ENCODE assay signal across 9 cellular contexts in genomic region chr6:42103753-42104094, GRCh38. TPM values are rescaled to one million over a fixed set of nuclear protein-coding genes. Genes with fewer than 3 reads are reported as not detected.
DNase-seq lines count a peak whose midpoint lies in the region; ATAC-seq, FAIRE-seq and TF ChIP-seq lines count a peak whose summit lies in the region.
"Had no signal": no experiment of that assay in that cellular context is flagged by ENCODE, and none has a peak within 500 bp of the region (broad histone marks: within the 10 kb centered on the region; RNA-seq: fewer than 3 reads in every experiment).

No MANE protein-coding gene starts in this region.

- no peaks in the 10 kb centered on the region for H3K36me3 ChIP-seq in thoracic aorta

- CTCF ChIA-PET in activated CD4-positive, alpha-beta memory T cell treated with anti-CD3 and anti-CD28 coated beads for 36 hours (lab: Charles Lee): interaction anchor here (0.6 to 3.5 kb wide), 42 partner anchors 8 to 589 kb away, joined by 3 to 91 read pairs (median 5); partner anchors contain the start of genes MRPS10, TAF8 and USP49

- H3K9me3 ChIP-seq in iPS-18c (ENCODE audit: control insufficient read depth, insufficient read depth, low read length) (peaks cover 2% of the 10 kb centered on the region), thoracic aorta (no peaks in the 10 kb centered on the region)

- H3K27ac Mint-ChIP-seq in activated naive CD4-positive, alpha-beta T cell treated with anti-CD3 and anti-CD28 coated beads, Interleukin-2, amount 50 U/mL, for 24 hours: peak overlapping the region; percentile 35
- H3K27ac Mint-ChIP-seq in activated CD4-positive, alpha-beta memory T cell treated with anti-CD3 and anti-CD28 coated beads for 36 hours: peak overlapping the region; percentile 56

- H3K4me1 Mint-ChIP-seq in activated naive CD4-positive, alpha-beta T cell treated with anti-CD3 and anti-CD28 coated beads, Interleukin-2, amount 50 U/mL, for 24 hours: peaks cover 7% of the 10 kb centered on the region
- peaks cover 41% of the 10 kb centered on the region for H3K4me1 Mint-ChIP-seq in activated CD4-positive, alpha-beta memory T cell treated with anti-CD3 and anti-CD28 coated beads for 36 hours (ENCODE audit: low read depth)

- peaks cover 4 to 6% of the 10 kb centered on the region in 2 donors for H3K4me1 ChIP-seq in thoracic aorta (ENCODE audit: control insufficient read depth in 1 of 2, low read depth in 2 of 2)

- peak overlapping the region; percentile 70 for H3K4me3 Mint-ChIP-seq in activated naive CD4-positive, alpha-beta T cell treated with anti-CD3 and anti-CD28 coated beads, Interleukin-2, amount 50 U/mL, for 24 hours
- peak overlapping the region; percentile 65 for H3K4me3 Mint-ChIP-seq in activated CD4-positive, alpha-beta memory T cell treated with anti-CD3 and anti-CD28 coated beads for 36 hours

- no peak for DNase-seq in activated naive CD4-positive, alpha-beta T cell (lab: John Stamatoyannopoulos, UW)
- no peak for DNase-seq in activated CD4-positive, alpha-beta memory T cell treated with anti-CD3 and anti-CD28 coated beads for 36 hours
- DNase-seq in thoracic aorta (ENCODE audit: low spot score): no peak
- no peak for DNase-seq in NCI-H146 (lab: John Stamatoyannopoulos, UW)
- no peak for DNase-seq in urothelium cell line (ENCODE audit: low spot score)
- DNase-seq: GM23248 had no signal

- no peaks in the 10 kb centered on the region for H3K36me3 Mint-ChIP-seq in activated naive CD4-positive, alpha-beta T cell treated with anti-CD3 and anti-CD28 coated beads, Interleukin-2, amount 50 U/mL, for 24 hours
- no peaks in the 10 kb centered on the region for H3K36me3 Mint-ChIP-seq in activated CD4-positive, alpha-beta memory T cell treated with anti-CD3 and anti-CD28 coated beads for 36 hours

- no peaks in the 10 kb centered on the region for H3K27me3 Mint-ChIP-seq in activated naive CD4-positive, alpha-beta T cell treated with anti-CD3 and anti-CD28 coated beads, Interleukin-2, amount 50 U/mL, for 24 hours
- H3K27me3 Mint-ChIP-seq in activated CD4-positive, alpha-beta memory T cell treated with anti-CD3 and anti-CD28 coated beads for 36 hours: peaks cover 6% of the 10 kb centered on the region

- intact Hi-C loops in activated CD4-positive, alpha-beta memory T cell treated with anti-CD3 and anti-CD28 coated beads for 36 hours (cut with micrococcal nuclease): loop anchor here (1.0 to 5.0 kb wide), 3 partner anchors 28 to 459 kb away; partner anchors contain the start of genes PRICKLE4 and UBR2

- H3K27me3 ChIP-seq in thoracic aorta (replicated peaks; ENCODE audit: insufficient read depth): no peaks in the 10 kb centered on the region

- POLR2A ChIA-PET in activated CD4-positive, alpha-beta memory T cell treated with anti-CD3 and anti-CD28 coated beads for 36 hours (lab: Charles Lee): interaction anchor here (0.7 to 1.5 kb wide), 2 partner anchors 36 to 57 kb away, joined by 3 read pairs; no protein-coding TSS in a partner anchor

- no peak for ATAC-seq in thoracic aorta (ENCODE audit: insufficient number of reproducible peaks, low FRiP score, low read depth)
- no peak for ATAC-seq in HG03196 (IDR thresholded peaks at IDR 0.05; ENCODE audit: unreplicated experiment)

- TF ChIP-seq CTCF in thoracic aorta (IDR thresholded peaks at IDR 0.05): no peak

- no peak overlapping the region for H3K27ac ChIP-seq in thoracic aorta
- H3K27ac ChIP-seq: GM23248 had no signal

- H3K4me3 ChIP-seq in iPS-18c (ENCODE audit: insufficient read depth, low read depth, low read length): peak overlapping the region; percentile 57; the same call in 1 of the 2 replicates
- peak overlapping the region; percentile 66 for H3K4me3 ChIP-seq in thoracic aorta
- H3K4me3 ChIP-seq: GM23248 had no signal

- no peaks in the 10 kb centered on the region for H3K9me3 Mint-ChIP-seq in activated naive CD4-positive, alpha-beta T cell treated with anti-CD3 and anti-CD28 coated beads, Interleukin-2, amount 50 U/mL, for 24 hours
- H3K9me3 Mint-ChIP-seq in activated CD4-positive, alpha-beta memory T cell treated with anti-CD3 and anti-CD28 coated beads for 36 hours: no peaks in the 10 kb centered on the region

- FAIRE-seq in urothelium cell line (lab: Jason Lieb, UNC): no peak

RNA-seq across cellular contexts. Expression of gene C6orf132, which starts 38.7 kb away (rescaled TPM):
- total RNA-seq in activated CD4-positive, alpha-beta memory T cell treated with anti-CD3 and anti-CD28 coated beads for 36 hours: under 1 TPM; 0.22 to 0.29 TPM
- total RNA-seq in thoracic aorta: 1 to 10 TPM in 1 of 2 donors, under 1 TPM in 1; 0.54 to 2.4 TPM

RNA-seq across cellular contexts. Expression of gene TAF8, which starts 53.4 kb away (rescaled TPM):
- total RNA-seq in activated CD4-positive, alpha-beta memory T cell treated with anti-CD3 and anti-CD28 coated beads for 36 hours: 10 to 100 TPM; 57.7 to 58.7 TPM
- total RNA-seq in thoracic aorta: 10 to 100 TPM; 24.5 to 40.8 TPM
